ENCODE assay signal across 1 cellular context in the genomic region with DNA sequence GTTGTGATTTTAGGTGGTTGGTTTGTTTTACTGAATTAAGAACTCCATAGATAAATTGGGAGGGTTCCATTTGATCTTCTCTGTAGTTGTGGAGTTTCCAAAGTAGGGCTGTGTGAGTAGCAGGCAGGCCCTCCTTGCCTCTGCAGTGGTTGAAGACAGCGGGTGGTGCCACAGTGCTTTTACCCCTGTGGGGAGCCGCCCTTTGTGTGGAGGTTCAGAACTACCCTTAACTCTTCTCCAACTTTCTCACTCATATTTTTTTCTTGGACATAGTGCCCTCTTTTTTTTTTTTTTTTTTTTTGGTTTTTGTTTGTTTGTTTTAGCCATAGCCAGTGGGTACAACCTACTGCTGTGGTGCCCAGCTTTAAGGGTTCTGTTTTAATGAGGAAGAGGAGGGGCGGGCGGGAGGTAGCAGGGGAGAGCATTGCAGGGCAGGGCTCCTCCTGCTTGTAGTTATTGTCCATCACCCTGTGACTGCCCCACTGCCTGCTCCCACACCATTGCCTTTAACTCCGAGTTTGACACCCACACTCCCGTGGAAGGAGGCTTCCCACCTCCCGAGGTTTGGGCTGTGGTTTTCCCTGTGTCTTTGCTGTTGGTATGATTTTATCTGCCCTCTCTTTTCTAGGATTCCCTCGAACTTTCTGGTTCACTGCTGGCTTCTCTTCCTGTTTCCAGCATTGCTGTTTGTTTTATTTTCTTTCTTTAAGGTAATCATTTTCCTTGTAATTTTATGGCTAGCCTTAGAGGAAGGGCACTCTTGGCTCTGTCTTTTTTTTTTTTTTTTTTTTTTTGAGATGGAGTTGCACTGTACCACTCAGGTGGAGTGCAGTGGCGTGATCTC.
TF ChIP-seq lines count a peak whose summit lies in the region.

No MANE protein-coding gene starts in this region.

TF ChIP-seq in GM23338, 12 proteins besides CTCF, POLR2A, EP300 and RAD21 (continued from another document):
- TF ChIP-seq, protein P1, sequence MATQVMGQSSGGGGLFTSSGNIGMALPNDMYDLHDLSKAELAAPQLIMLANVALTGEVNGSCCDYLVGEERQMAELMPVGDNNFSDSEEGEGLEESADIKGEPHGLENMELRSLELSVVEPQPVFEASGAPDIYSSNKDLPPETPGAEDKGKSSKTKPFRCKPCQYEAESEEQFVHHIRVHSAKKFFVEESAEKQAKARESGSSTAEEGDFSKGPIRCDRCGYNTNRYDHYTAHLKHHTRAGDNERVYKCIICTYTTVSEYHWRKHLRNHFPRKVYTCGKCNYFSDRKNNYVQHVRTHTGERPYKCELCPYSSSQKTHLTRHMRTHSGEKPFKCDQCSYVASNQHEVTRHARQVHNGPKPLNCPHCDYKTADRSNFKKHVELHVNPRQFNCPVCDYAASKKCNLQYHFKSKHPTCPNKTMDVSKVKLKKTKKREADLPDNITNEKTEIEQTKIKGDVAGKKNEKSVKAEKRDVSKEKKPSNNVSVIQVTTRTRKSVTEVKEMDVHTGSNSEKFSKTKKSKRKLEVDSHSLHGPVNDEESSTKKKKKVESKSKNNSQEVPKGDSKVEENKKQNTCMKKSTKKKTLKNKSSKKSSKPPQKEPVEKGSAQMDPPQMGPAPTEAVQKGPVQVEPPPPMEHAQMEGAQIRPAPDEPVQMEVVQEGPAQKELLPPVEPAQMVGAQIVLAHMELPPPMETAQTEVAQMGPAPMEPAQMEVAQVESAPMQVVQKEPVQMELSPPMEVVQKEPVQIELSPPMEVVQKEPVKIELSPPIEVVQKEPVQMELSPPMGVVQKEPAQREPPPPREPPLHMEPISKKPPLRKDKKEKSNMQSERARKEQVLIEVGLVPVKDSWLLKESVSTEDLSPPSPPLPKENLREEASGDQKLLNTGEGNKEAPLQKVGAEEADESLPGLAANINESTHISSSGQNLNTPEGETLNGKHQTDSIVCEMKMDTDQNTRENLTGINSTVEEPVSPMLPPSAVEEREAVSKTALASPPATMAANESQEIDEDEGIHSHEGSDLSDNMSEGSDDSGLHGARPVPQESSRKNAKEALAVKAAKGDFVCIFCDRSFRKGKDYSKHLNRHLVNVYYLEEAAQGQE (IDR thresholded peaks at IDR 0.05; ENCODE audit: unreplicated experiment) = no peak
- no peak for TF ChIP-seq CREB1 (CRISPR knock-in tag; IDR thresholded peaks at IDR 0.05; ENCODE audit: low read depth)
